In genomic region chr7:76294344-76295024, GRCh38 we compare ENCODE assay signal across 8 cellular contexts. TPM values are rescaled to one million over a fixed set of nuclear protein-coding genes. Genes with fewer than 3 reads are reported as not detected.
A peak's percentile ranks its signal among the peaks of the same experiment; 100 is the strongest.
DNase-seq lines count a peak whose midpoint lies in the region; ATAC-seq and TF ChIP-seq lines count a peak whose summit lies in the region.

No MANE protein-coding gene starts in this region.

- H3K9me2 ChIP-seq in OCI-LY1 (ENCODE audit: low read depth, low read length): no peaks in the 10 kb centered on the region

- H3K9ac ChIP-seq in HUES6 (ENCODE audit: low read length) (peak overlapping the region; percentile 5), OCI-LY1 (ENCODE audit: low read length) (no peak overlapping the region), liver (ENCODE audit: low read depth in 1 of 2, low read length in 2 of 2) (peak overlapping the region in 1 of 2 donors; percentile 46), subcutaneous abdominal adipose tissue (ENCODE audit: low read length in 5 of 5) (peak overlapping the region; percentile 38 to 92 (median 57))

- H3K27ac ChIP-seq in HUES6 (ENCODE audit: low read depth, low read length): no peak overlapping the region
- no peak overlapping the region for H3K27ac ChIP-seq in OCI-LY1 (ENCODE audit: low read depth, low read length, poor library complexity, severe bottlenecking)
- peak overlapping the region; percentile 62 to 79 for H3K27ac ChIP-seq in liver (ENCODE audit: low read depth in 1 of 2, low read length in 2 of 2)
- peak overlapping the region; percentile 100 for H3K27ac ChIP-seq in subcutaneous abdominal adipose tissue (ENCODE audit: low read depth, low read length)

- TF ChIP-seq RAD21 in liver (IDR thresholded peaks at IDR 0.05): no peak

- no peaks in the 10 kb centered on the region for H3F3A ChIP-seq in OCI-LY1 (ENCODE audit: insufficient read depth, low read length)

- DNase-seq in COLO668 (lab: John Stamatoyannopoulos, UW; ENCODE audit: unreplicated experiment) (peak; percentile 94), dedifferentiated amniotic fluid mesenchymal stem cell (ENCODE audit: extremely low spot score) (peak; percentile 93)

- TF ChIP-seq CTCF in OCI-LY1 (IDR thresholded peaks at IDR 0.05; ENCODE audit: low read length) (no peak), liver (IDR thresholded peaks at IDR 0.05; ENCODE audit: low read depth, low read length, missing input control) (no peak)

- H3K36me3 ChIP-seq in HUES6 (ENCODE audit: control insufficient read depth, insufficient read depth, low read length): no peaks in the 10 kb centered on the region
- H3K36me3 ChIP-seq in OCI-LY1 (ENCODE audit: insufficient read depth, low read length): no peaks in the 10 kb centered on the region
- H3K36me3 ChIP-seq in liver (ENCODE audit: control insufficient read depth in 4 of 4, insufficient read depth in 3 of 4, low read depth in 1 of 4, low read length in 3 of 4): no peaks in the 10 kb centered on the region
- H3K36me3 ChIP-seq in subcutaneous abdominal adipose tissue (ENCODE audit: control insufficient read depth in 5 of 5, insufficient read depth in 5 of 5, low read length in 5 of 5): no peaks in the 10 kb centered on the region

- 0 out of 2 replicates have a peak overlapping the region, but pooled peaks have one; percentile 20 for H3K4me2 ChIP-seq in OCI-LY1 (ENCODE audit: low read length)

- no peaks in the 10 kb centered on the region for H3K79me2 ChIP-seq in OCI-LY1 (ENCODE audit: insufficient read depth, low read length)

- H3K4me3 ChIP-seq in HUES6 (ENCODE audit: low read depth, low read length) (no peak overlapping the region; the same call in 1 of the 2 replicates), OCI-LY1 (ENCODE audit: low read depth, low read length, poor library complexity, severe bottlenecking) (no peak overlapping the region), liver (ENCODE audit: low read depth in 1 of 3, low read length in 3 of 3) (no peak overlapping the region), subcutaneous abdominal adipose tissue (ENCODE audit: low read depth in 1 of 5, low read length in 5 of 5) (peak overlapping the region; percentile 8 to 56 (median 42))

- H3K9me3 ChIP-seq in HUES6 (ENCODE audit: control insufficient read depth, insufficient read depth, low read depth, low read length) (no peaks in the 10 kb centered on the region), OCI-LY1 (ENCODE audit: low read length) (no peaks in the 10 kb centered on the region), liver (ENCODE audit: control insufficient read depth in 4 of 4, low read length in 3 of 4) (no peaks in the 10 kb centered on the region), subcutaneous abdominal adipose tissue (ENCODE audit: control insufficient read depth in 5 of 5, low read length in 5 of 5) (no peaks in the 10 kb centered on the region)

- no peaks in the 10 kb centered on the region for H3K27me3 ChIP-seq in HUES6 (ENCODE audit: control insufficient read depth, insufficient read depth, low read length)
- peaks cover 15% of the 10 kb centered on the region for H3K27me3 ChIP-seq in OCI-LY1 (ENCODE audit: insufficient read depth, low read length)
- H3K27me3 ChIP-seq in liver (ENCODE audit: control insufficient read depth in 4 of 4, insufficient read depth in 4 of 4, low read length in 3 of 4): no peaks in the 10 kb centered on the region
- no peaks in the 10 kb centered on the region for H3K27me3 ChIP-seq in subcutaneous abdominal adipose tissue (ENCODE audit: control insufficient read depth in 5 of 5, insufficient read depth in 4 of 5, low read length in 5 of 5)

- peaks cover 31% of the 10 kb centered on the region for H3K4me1 ChIP-seq in HUES6 (ENCODE audit: control insufficient read depth, insufficient read depth, low read length)
- peaks cover 7% of the 10 kb centered on the region for H3K4me1 ChIP-seq in OCI-LY1 (ENCODE audit: insufficient read depth, low read length, severe bottlenecking)
- peaks cover 0 to 20% (median 13%) of the 10 kb centered on the region in 4 donors for H3K4me1 ChIP-seq in liver (ENCODE audit: control insufficient read depth in 4 of 4, insufficient read depth in 4 of 4, low read length in 3 of 4)
- peaks cover 19 to 61% (median 52%) of the 10 kb centered on the region in 5 donors for H3K4me1 ChIP-seq in subcutaneous abdominal adipose tissue (ENCODE audit: control insufficient read depth in 5 of 5, insufficient read depth in 5 of 5, low read length in 5 of 5)

- H2AFZ ChIP-seq in OCI-LY1 (ENCODE audit: low read length): no peak overlapping the region

- ATAC-seq in HG03135 (IDR thresholded peaks at IDR 0.05; ENCODE audit: unreplicated experiment) (no peak), GM18861 (IDR thresholded peaks at IDR 0.05; ENCODE audit: unreplicated experiment) (no peak)

- 32% methylated on average over 20 of the region's 20 CpGs for WGBS in liver

- H4K20me1 ChIP-seq in OCI-LY1 (ENCODE audit: insufficient read depth, low read length): no peaks in the 10 kb centered on the region

TF ChIP-seq in liver, 16 proteins besides CTCF, POLR2A, EP300 and RAD21:
- TF ChIP-seq MAX (IDR thresholded peaks at IDR 0.05): peak; percentile 56
- peak; percentile 39 for TF ChIP-seq REST (IDR thresholded peaks at IDR 0.05)
- TF ChIP-seq NR2F2 (IDR thresholded peaks at IDR 0.05): peak; percentile 22
- peak in 1 of 2 donors; percentile 42 for TF ChIP-seq RXRA (IDR thresholded peaks at IDR 0.05)
- TF ChIP-seq ZBTB33 (IDR thresholded peaks at IDR 0.05): peak; percentile 69
- TF ChIP-seq TAF1 (conservative IDR thresholded peaks at IDR 0.05): no peak
- TF ChIP-seq EGR1 (IDR thresholded peaks at IDR 0.05; ENCODE audit: low read depth in 2 of 2): no peak
- TF ChIP-seq JUND (IDR thresholded peaks at IDR 0.05): peak in 1 of 2 donors; percentile 74
- TF ChIP-seq HNF4G (IDR thresholded peaks at IDR 0.05): no peak
- TF ChIP-seq HNF4A (conservative IDR thresholded peaks at IDR 0.05): peak in 1 of 2 donors; percentile 13
- TF ChIP-seq YY1 (IDR thresholded peaks at IDR 0.05): peak; percentile 96
- TF ChIP-seq SP1 (IDR thresholded peaks at IDR 0.05): peak; percentile 63
- no peak for TF ChIP-seq ATF3 (IDR thresholded peaks at IDR 0.05)

RNA-seq across cellular contexts. Expression of gene HSPB1, which starts 8.0 kb away (rescaled TPM):
- total RNA-seq in liver: 10 to 100 TPM; 25.5 to 39.2 TPM
- 100 to 1,000 TPM; 169 to 186 TPM for polyA plus RNA-seq in liver

Comparison
In these comparisons a context has a peak if more than half of its experiments do, and no peak if none do; other contexts are left out.
1. H3K27ac ChIP-seq: peak in liver (2 of 2) and subcutaneous abdominal adipose tissue (single experiment); none in HUES6 (single experiment) and OCI-LY1 (single experiment).
2. H3K4me3 ChIP-seq: peak in subcutaneous abdominal adipose tissue (5 of 5); none in HUES6 (single experiment), OCI-LY1 (single experiment) and liver (0 of 3).